23 cellular contexts compared by ENCODE assay signal in the genomic region with DNA sequence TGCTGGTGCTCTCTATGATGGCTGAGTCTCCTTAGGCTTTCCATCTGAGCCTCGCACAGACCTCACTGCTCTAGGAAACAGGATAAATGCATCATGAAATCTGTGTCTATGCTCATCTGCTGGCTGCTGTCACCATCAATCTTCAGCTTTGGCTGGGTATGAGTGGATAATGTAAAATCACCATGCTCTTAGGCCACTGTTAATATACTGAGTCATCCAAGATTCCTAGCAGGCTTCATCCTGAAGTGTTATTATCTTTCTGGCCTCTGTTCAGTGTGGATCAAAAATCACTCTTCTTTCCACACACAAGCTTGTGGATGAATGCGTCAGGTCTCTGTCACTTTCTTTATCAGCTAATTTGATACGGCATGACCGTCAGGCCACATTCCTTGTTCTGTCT.
DNase-seq lines count a peak whose midpoint lies in the region; ATAC-seq, FAIRE-seq and TF ChIP-seq lines count a peak whose summit lies in the region.
"Had no signal": no experiment of that assay in that cellular context is flagged by ENCODE, and none has a peak within 500 bp of the region (broad histone marks: within the 10 kb centered on the region; RNA-seq: fewer than 3 reads in every experiment).

No MANE protein-coding gene starts in this region.

- no peak overlapping the region for H3K27ac Mint-ChIP-seq in immature natural killer cell
- H3K27ac Mint-ChIP-seq: CD8-positive, alpha-beta T cell had no signal

- H2AFZ ChIP-seq in osteoblast (ENCODE audit: low read length) = no peak overlapping the region

- in situ Hi-C loops in brain microvascular endothelial cell (cut with HindIII; ENCODE audit: low pct_ligation_motif_present, low sequenced_read_pairs) = no loop called here

- H3K4me2 ChIP-seq in osteoblast (ENCODE audit: insufficient read depth, low read length) = no peak overlapping the region
- H3K4me2 ChIP-seq: BLaER1 had no signal

- no peak for ATAC-seq in GM18861 (IDR thresholded peaks at IDR 0.05; ENCODE audit: unreplicated experiment)
- no peak for ATAC-seq in GM19455 (IDR thresholded peaks at IDR 0.05; ENCODE audit: unreplicated experiment)
- ATAC-seq: CD8-positive, alpha-beta T cell had no signal

- no peaks in the 10 kb centered on the region for H3K4me1 ChIP-seq in osteoblast (ENCODE audit: insufficient read depth, low read length)
- H3K4me1 ChIP-seq: BLaER1 had no signal

- no peaks in the 10 kb centered on the region for H3K4me1 Mint-ChIP-seq in immature natural killer cell

- no peaks in the 10 kb centered on the region for H4K20me1 ChIP-seq in osteoblast (ENCODE audit: insufficient read depth, low read length)
- H4K20me1 ChIP-seq: BLaER1 had no signal

- no peaks in the 10 kb centered on the region for H3K79me2 ChIP-seq in osteoblast (ENCODE audit: insufficient read depth, low read length)

- peaks cover 2 to 6% (median 3%) of the 10 kb centered on the region in 3 donors for H3K27me3 Mint-ChIP-seq in immature natural killer cell (ENCODE audit: low read depth in 3 of 3)

- no peak for TF ChIP-seq POLR2A in H54 (IDR thresholded peaks at IDR 0.05; ENCODE audit: low read depth, low read length)

- H3K9me3 Mint-ChIP-seq in immature natural killer cell = no peaks in the 10 kb centered on the region
- H3K9me3 Mint-ChIP-seq: CD8-positive, alpha-beta T cell had no signal

- H3K27ac ChIP-seq in brain microvascular endothelial cell (no peak overlapping the region), osteoblast (ENCODE audit: low read depth, low read length) (no peak overlapping the region)
- H3K27ac ChIP-seq: BLaER1 had no signal

- TF ChIP-seq CTCF in brain microvascular endothelial cell (IDR thresholded peaks at IDR 0.05; ENCODE audit: low read depth, low read length, missing control alignments) (no peak), osteoblast (IDR thresholded peaks at IDR 0.05; ENCODE audit: extremely low read depth, low read depth, low read length) (no peak)

- no peak overlapping the region for H3K4me3 Mint-ChIP-seq in immature natural killer cell
- H3K4me3 Mint-ChIP-seq: CD8-positive, alpha-beta T cell had no signal

- no peak for DNase-seq in H54 (ENCODE audit: insufficient read length, low spot score)
- peak; percentile 23 for DNase-seq in NCI-H2227 (lab: John Stamatoyannopoulos, UW; ENCODE audit: unreplicated experiment)
- DNase-seq in brain microvascular endothelial cell = peak; percentile 2
- peak; percentile 2 for DNase-seq in osteoblast (ENCODE audit: insufficient read length, low spot score, missing footprints)
- no peak for DNase-seq in immature natural killer cell
- DNase-seq: CD8-positive, alpha-beta T cell; DND-41; GF-D8; Karpas-422; MM.1S; NCI-H1092 treated with DMSO at 0.1 percent for 48 hours; NCI-H1694; NCI-H226; NCI-H526 treated with DMSO at 0.1 percent for 48 hours; NK-92 treated with Interleukin-12 subunit alpha and Interleukin-12 subunit beta, amount 100 ng/mL, for 24 hours; SIG-M5 had no signal

- H3K36me3 ChIP-seq in brain microvascular endothelial cell (replicated peaks) (no peaks in the 10 kb centered on the region), osteoblast (ENCODE audit: insufficient read depth, low read length) (no peaks in the 10 kb centered on the region)
- H3K36me3 ChIP-seq: BLaER1 had no signal

- no peaks in the 10 kb centered on the region for H3K36me3 Mint-ChIP-seq in immature natural killer cell
- H3K36me3 Mint-ChIP-seq: CD8-positive, alpha-beta T cell had no signal

- H3K4me3 ChIP-seq in brain microvascular endothelial cell (ENCODE audit: low read depth, low read length) (no peak overlapping the region), osteoblast (ENCODE audit: insufficient read depth, low read length) (no peak overlapping the region)
- H3K4me3 ChIP-seq: BLaER1 had no signal

- no peaks in the 10 kb centered on the region for H3K9me3 ChIP-seq in osteoblast (ENCODE audit: low read depth, low read length)
- H3K9me3 ChIP-seq: BLaER1 had no signal

- FAIRE-seq in H54 (lab: Jason Lieb, UNC) = peak; percentile 53
- FAIRE-seq: D721Med, GM12891, GM18507, H1 had no signal

- no peaks in the 10 kb centered on the region for H3K27me3 ChIP-seq in brain microvascular endothelial cell (replicated peaks)
- no peaks in the 10 kb centered on the region for H3K27me3 ChIP-seq in osteoblast (ENCODE audit: insufficient read depth, low read length)
- H3K27me3 ChIP-seq: BLaER1 had no signal

Comparison
In these comparisons a context has a peak if more than half of its experiments do, and no peak if none do; other contexts are left out.
1. DNase-seq: peak in NCI-H2227 (single experiment), brain microvascular endothelial cell (single experiment) and osteoblast (single experiment); none in H54 (single experiment) and immature natural killer cell (0 of 3).